12 cellular contexts compared by ENCODE assay signal in the genomic region with DNA sequence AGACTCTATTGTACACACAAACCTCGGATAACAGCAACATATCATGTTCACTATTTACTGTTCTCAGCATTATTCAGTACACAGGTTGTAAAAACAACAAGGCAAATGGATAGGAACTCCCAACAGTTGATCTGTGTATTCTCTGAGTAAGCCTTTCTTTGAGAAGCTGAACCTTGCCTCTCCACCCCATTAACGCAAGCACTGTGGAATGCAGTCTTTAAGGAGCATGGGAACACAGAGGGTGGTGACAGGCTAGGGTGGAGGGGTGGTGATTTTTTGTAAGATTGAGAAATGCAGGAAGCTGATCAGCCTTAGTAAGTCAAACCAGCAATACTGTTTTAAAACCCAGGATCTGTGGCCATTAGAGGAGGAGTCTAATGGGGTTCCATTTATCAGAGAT. TPM values are rescaled to one million over a fixed set of nuclear protein-coding genes. Genes with fewer than 3 reads are reported as not detected.
DNase-seq lines count a peak whose midpoint lies in the region; ATAC-seq, FAIRE-seq and TF ChIP-seq lines count a peak whose summit lies in the region.
"Had no signal": no experiment of that assay in that cellular context is flagged by ENCODE, and none has a peak within 500 bp of the region (broad histone marks: within the 10 kb centered on the region; RNA-seq: fewer than 3 reads in every experiment).

No MANE protein-coding gene starts in this region.

- FAIRE-seq in urothelium cell line (lab: Jason Lieb, UNC), result no peak

- no peak for ATAC-seq in GM18909 (IDR thresholded peaks at IDR 0.05; ENCODE audit: poor library complexity, unreplicated experiment)

- intact Hi-C loops in activated CD4-positive, alpha-beta memory T cell treated with anti-CD3 and anti-CD28 coated beads for 36 hours (cut with micrococcal nuclease), result no loop called here

- H3K27me3 Mint-ChIP-seq in activated CD4-positive, alpha-beta memory T cell treated with anti-CD3 and anti-CD28 coated beads for 36 hours, result peaks cover 2% of the 10 kb centered on the region

- no peaks in the 10 kb centered on the region for H3K9me3 Mint-ChIP-seq in activated CD4-positive, alpha-beta memory T cell treated with anti-CD3 and anti-CD28 coated beads for 36 hours

- H3K4me1 ChIP-seq in cardiac muscle cell (ENCODE audit: low read depth) (peaks cover 3% of the 10 kb centered on the region), right atrium auricular region (no peaks in the 10 kb centered on the region)

- CTCF ChIA-PET in activated CD4-positive, alpha-beta memory T cell treated with anti-CD3 and anti-CD28 coated beads for 36 hours (lab: Charles Lee), result no interaction called here

- H3K4me3 ChIP-seq in cardiac muscle cell, result no peak overlapping the region
- H3K4me3 ChIP-seq in right atrium auricular region, result no peak overlapping the region
- H3K4me3 ChIP-seq in astrocyte of the spinal cord (ENCODE audit: low read depth, low read length), result no peak overlapping the region
- H3K4me3 ChIP-seq in kidney epithelial cell (ENCODE audit: low read depth, low read length), result no peak overlapping the region

- H3K4me1 Mint-ChIP-seq in activated CD4-positive, alpha-beta memory T cell treated with anti-CD3 and anti-CD28 coated beads for 36 hours (ENCODE audit: low read depth), result no peaks in the 10 kb centered on the region

- no peak overlapping the region for H3K27ac Mint-ChIP-seq in activated CD4-positive, alpha-beta memory T cell treated with anti-CD3 and anti-CD28 coated beads for 36 hours

- H3K27me3 ChIP-seq in cardiac muscle cell (no peaks in the 10 kb centered on the region), right atrium auricular region (no peaks in the 10 kb centered on the region), kidney epithelial cell (ENCODE audit: control insufficient read depth, insufficient read depth, low read length) (no peaks in the 10 kb centered on the region)

- POLR2A ChIA-PET in activated CD4-positive, alpha-beta memory T cell treated with anti-CD3 and anti-CD28 coated beads for 36 hours (lab: Charles Lee), result no interaction called here

- peak; percentile 14 to 75 for DNase-seq in cardiac muscle cell (ENCODE audit: low read depth in 1 of 2, low spot score in 1 of 2)
- no peak for DNase-seq in right atrium auricular region (ENCODE audit: low spot score)
- peak; percentile 85 for DNase-seq in astrocyte of the spinal cord (ENCODE audit: low read depth, low spot score)
- peak; percentile 64 for DNase-seq in kidney epithelial cell (ENCODE audit: low read depth)
- DNase-seq in urothelium cell line (ENCODE audit: low spot score), result peak; percentile 31
- DNase-seq in activated CD4-positive, alpha-beta memory T cell treated with anti-CD3 and anti-CD28 coated beads for 36 hours, result no peak
- no peak for DNase-seq in hypothalamus (lab: John Stamatoyannopoulos, UW)
- DNase-seq: C1 segment of cervical spinal cord, OCI-M1 had no signal

- H3K27ac ChIP-seq in cardiac muscle cell (no peak overlapping the region), right atrium auricular region (no peak overlapping the region)

- H3K36me3 ChIP-seq in cardiac muscle cell (no peaks in the 10 kb centered on the region), right atrium auricular region (no peaks in the 10 kb centered on the region), kidney epithelial cell (ENCODE audit: control insufficient read depth, insufficient read depth, low read length) (no peaks in the 10 kb centered on the region)

- in situ Hi-C loops in astrocyte of the spinal cord (cut with HindIII; ENCODE audit: low sequenced_read_pairs), result no loop called here

- H3K9me3 ChIP-seq in cardiac muscle cell (ENCODE audit: low read depth) (no peaks in the 10 kb centered on the region), right atrium auricular region (no peaks in the 10 kb centered on the region)

- TF ChIP-seq CTCF in cardiac muscle cell (IDR thresholded peaks at IDR 0.05; ENCODE audit: low read depth, low read length) (no peak), right atrium auricular region (IDR thresholded peaks at IDR 0.05) (no peak), astrocyte of the spinal cord (IDR thresholded peaks at IDR 0.05; ENCODE audit: low read depth, low read length) (no peak), kidney epithelial cell (IDR thresholded peaks at IDR 0.05; ENCODE audit: insufficient read depth, low read length, poor library complexity, severe bottlenecking) (no peak)

- no peak overlapping the region for H3K4me3 Mint-ChIP-seq in activated CD4-positive, alpha-beta memory T cell treated with anti-CD3 and anti-CD28 coated beads for 36 hours

- no peaks in the 10 kb centered on the region for H3K36me3 Mint-ChIP-seq in activated CD4-positive, alpha-beta memory T cell treated with anti-CD3 and anti-CD28 coated beads for 36 hours

RNA-seq across cellular contexts. Expression of gene SERPINB11, which starts 19.6 kb away (rescaled TPM):
- total RNA-seq in cardiac muscle cell, result not detected in 2 replicates
- not detected in 2 replicates for polyA plus RNA-seq in cardiac muscle cell
- not detected for total RNA-seq in right atrium auricular region
- not detected in 2 replicates for total RNA-seq in kidney epithelial cell
- not detected for total RNA-seq in activated CD4-positive, alpha-beta memory T cell treated with anti-CD3 and anti-CD28 coated beads for 36 hours
- total RNA-seq: dermis microvascular lymphatic vessel endothelial cell, mononuclear cell had no signal

RNA-seq across cellular contexts. Expression of gene SERPINB3, which starts 21.5 kb away (rescaled TPM):
- total RNA-seq in cardiac muscle cell (not detected in 2 replicates), right atrium auricular region (not detected), kidney epithelial cell (not detected in 2 replicates)
- polyA plus RNA-seq in cardiac muscle cell, result not detected in 2 replicates
- total RNA-seq in activated CD4-positive, alpha-beta memory T cell treated with anti-CD3 and anti-CD28 coated beads for 36 hours, result not detected
- total RNA-seq: dermis microvascular lymphatic vessel endothelial cell, mononuclear cell had no signal

RNA-seq across cellular contexts. Expression of gene SERPINB4, which starts 39.1 kb away (rescaled TPM):
- total RNA-seq in cardiac muscle cell (not detected in 2 replicates), right atrium auricular region (not detected), kidney epithelial cell (not detected in 2 replicates)
- polyA plus RNA-seq in cardiac muscle cell, result not detected in 2 replicates
- total RNA-seq in activated CD4-positive, alpha-beta memory T cell treated with anti-CD3 and anti-CD28 coated beads for 36 hours, result not detected
- total RNA-seq: mononuclear cell had no signal

Comparison
In these comparisons a context has a peak if more than half of its experiments do, and no peak if none do; other contexts are left out.
1. DNase-seq: peak in cardiac muscle cell (2 of 2), astrocyte of the spinal cord (single experiment), kidney epithelial cell (single experiment) and urothelium cell line (single experiment); none in right atrium auricular region (single experiment), activated CD4-positive, alpha-beta memory T cell treated with anti-CD3 and anti-CD28 coated beads for 36 hours (single experiment) and hypothalamus (0 of 51).